8 cellular contexts compared by ENCODE assay signal in genomic region chr13:21074601-21075302, GRCh38. TPM values are rescaled to one million over a fixed set of nuclear protein-coding genes. Genes with fewer than 3 reads are reported as not detected.
DNase-seq lines count a peak whose midpoint lies in the region; ATAC-seq lines count a peak whose summit lies in the region.

No MANE protein-coding gene starts in this region.

- peaks cover 33% of the 10 kb centered on the region for H3K4me1 Mint-ChIP-seq in activated T-cell treated with anti-CD3 and anti-CD28 coated beads, Interleukin-2, amount 50 U/mL, for 72 hours (ENCODE audit: low read depth)

- H3K9me3 Mint-ChIP-seq in activated T-cell treated with anti-CD3 and anti-CD28 coated beads, Interleukin-2, amount 50 U/mL, for 72 hours, result no peaks in the 10 kb centered on the region

- peak; percentile 47 to 63 for DNase-seq in activated T-cell treated with anti-CD3 and anti-CD28 coated beads, Interleukin-2, amount 50 U/mL, for 72 hours
- peak; percentile 13 for DNase-seq in stimulated activated naive CD4-positive, alpha-beta T cell treated with Interleukin-2 at 50 U/mL for 16 hours (lab: John Stamatoyannopoulos, UW)
- no peak for DNase-seq in HT-29 (ENCODE audit: low spot score)

- H3K4me3 Mint-ChIP-seq in activated T-cell treated with anti-CD3 and anti-CD28 coated beads, Interleukin-2, amount 50 U/mL, for 72 hours, result peak overlapping the region; percentile 80 to 93

- H3K4me3 ChIP-seq in iPS-18a (ENCODE audit: low read length), result peak overlapping the region; percentile 47

- H3K36me3 ChIP-seq in iPS-18a (ENCODE audit: control insufficient read depth, low read depth, low read length), result no peaks in the 10 kb centered on the region

- H3K27me3 ChIP-seq in iPS-18a (ENCODE audit: control insufficient read depth, insufficient read depth, low read length), result no peaks in the 10 kb centered on the region

- H3K36me3 Mint-ChIP-seq in activated T-cell treated with anti-CD3 and anti-CD28 coated beads, Interleukin-2, amount 50 U/mL, for 72 hours (ENCODE audit: insufficient read depth in 2 of 2), result peaks cover 0 to 1% of the 10 kb centered on the region in 2 donors

- no peaks in the 10 kb centered on the region for H3K9me3 ChIP-seq in iPS-18a (ENCODE audit: control insufficient read depth, low read depth, low read length)

- peaks cover 6% of the 10 kb centered on the region for H3K4me1 ChIP-seq in iPS-18a (ENCODE audit: control insufficient read depth, low read depth, low read length)

- ATAC-seq in HG03460 (IDR thresholded peaks at IDR 0.05; ENCODE audit: unreplicated experiment), result peak; percentile 57
- ATAC-seq in activated T-cell treated with anti-CD3 and anti-CD28 coated beads, Interleukin-2, amount 50 U/mL, for 72 hours (replicated peaks in 1 of 2), result peak; percentile 81 to 82
- ATAC-seq in HG02870 (IDR thresholded peaks at IDR 0.05; ENCODE audit: unreplicated experiment), result no peak
- no peak for ATAC-seq in HG02588 (IDR thresholded peaks at IDR 0.05; ENCODE audit: unreplicated experiment)
- no peak for ATAC-seq in GM21528 (IDR thresholded peaks at IDR 0.05; ENCODE audit: low FRiP score, unreplicated experiment)

- peaks cover 27% of the 10 kb centered on the region for H3K27me3 Mint-ChIP-seq in activated T-cell treated with anti-CD3 and anti-CD28 coated beads, Interleukin-2, amount 50 U/mL, for 72 hours (ENCODE audit: low read depth)

- H3K27ac ChIP-seq in iPS-18a (ENCODE audit: low read length), result no peak overlapping the region

- peak overlapping the region; percentile 89 for H3K27ac Mint-ChIP-seq in activated T-cell treated with anti-CD3 and anti-CD28 coated beads, Interleukin-2, amount 50 U/mL, for 72 hours

- peak overlapping the region; percentile 9 for H3K9ac ChIP-seq in iPS-18a (ENCODE audit: low read length)

RNA-seq across cellular contexts. Expression of gene LATS2, which starts 13.4 kb away (rescaled TPM):
- total RNA-seq in activated T-cell treated with anti-CD3 and anti-CD28 coated beads, Interleukin-2, amount 50 U/mL, for 72 hours, result 1 to 10 TPM; 6.8 to 7.2 TPM
- total RNA-seq in HT-29 (2014; rRNA removed; shearing (Covaris generic)), result 18.3 and 25.1 TPM in 2 replicates

Comparison
In these comparisons a context has a peak if more than half of its experiments do, and no peak if none do; other contexts are left out.
1. ATAC-seq: peak in HG03460 (single experiment) and activated T-cell treated with anti-CD3 and anti-CD28 coated beads, Interleukin-2, amount 50 U/mL, for 72 hours (2 of 2); none in HG02870 (single experiment), HG02588 (single experiment) and GM21528 (single experiment).